In the genomic region with DNA sequence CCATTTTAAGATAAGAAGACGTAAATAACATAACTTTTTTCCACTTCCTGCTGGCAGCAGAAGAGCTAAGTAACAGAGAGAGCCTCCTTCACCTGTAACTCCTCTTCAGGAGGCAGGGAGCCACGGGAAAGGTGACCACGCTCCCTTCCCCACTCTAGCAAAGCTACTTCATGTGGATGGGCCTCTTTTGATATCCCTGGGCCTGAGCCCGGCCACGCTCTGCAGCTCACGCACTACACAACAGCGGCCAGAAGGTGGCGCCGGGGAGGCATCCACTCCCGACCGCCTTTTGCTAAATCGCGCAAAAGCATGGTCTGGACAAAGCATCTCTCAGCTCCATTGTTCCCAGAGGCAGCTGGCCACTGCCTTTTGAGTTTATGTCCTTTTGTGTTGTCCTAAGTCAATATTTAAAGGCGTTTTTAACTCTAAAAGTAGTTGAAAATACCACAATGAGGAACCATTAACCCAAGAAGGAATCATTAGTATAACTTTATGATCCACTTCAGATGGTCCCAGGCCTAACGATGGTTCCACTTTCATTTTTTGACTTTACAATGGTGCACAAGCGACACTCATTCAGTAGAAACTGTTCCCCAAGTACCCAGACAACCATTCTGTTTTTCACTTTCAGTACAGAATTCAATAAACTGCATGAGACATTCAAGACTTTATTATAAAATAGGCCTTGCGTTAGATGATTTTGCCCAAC, we compare ENCODE assay signal across 8 cellular contexts. TPM values are rescaled to one million over a fixed set of nuclear protein-coding genes. Genes with fewer than 3 reads are reported as not detected.
A peak's percentile ranks its signal among the peaks of the same experiment; 100 is the strongest.
DNase-seq lines count a peak whose midpoint lies in the region; ATAC-seq and TF ChIP-seq lines count a peak whose summit lies in the region.

No MANE protein-coding gene starts in this region.

- no peaks in the 10 kb centered on the region for H3K9me3 ChIP-seq in breast epithelium

- no peaks in the 10 kb centered on the region for H3K4me1 ChIP-seq in breast epithelium

- TF ChIP-seq POLR2A in breast epithelium (IDR thresholded peaks at IDR 0.05) = no peak

- no peaks in the 10 kb centered on the region for H3K36me3 ChIP-seq in breast epithelium
- H3K36me3 ChIP-seq in kidney epithelial cell (ENCODE audit: control insufficient read depth, insufficient read depth, low read length) = no peaks in the 10 kb centered on the region

- intact Hi-C loops in breast epithelium (cut with DNase I; ENCODE audit: low total_unique reads) = no loop called here

- H3K27ac ChIP-seq in breast epithelium = no peak overlapping the region

- peak; percentile 87 for ATAC-seq in GM19025 (IDR thresholded peaks at IDR 0.05; ENCODE audit: low read depth, unreplicated experiment)
- peak; percentile 91 for ATAC-seq in HG03135 (IDR thresholded peaks at IDR 0.05; ENCODE audit: unreplicated experiment)
- ATAC-seq in WTC11 = peak; percentile 98

- H3K36me3 Mint-ChIP-seq in WTC11 = peaks cover 27% of the 10 kb centered on the region

- H3K4me1 Mint-ChIP-seq in WTC11 = peaks cover 3% of the 10 kb centered on the region

- DNase-seq in AML-193 (lab: John Stamatoyannopoulos, UW) (peak; percentile 50 to 57), NCI-H2196 (lab: John Stamatoyannopoulos, UW; ENCODE audit: unreplicated experiment) (peak; percentile 90), WTC11 (ENCODE audit: low spot score) (peak; percentile 88), breast epithelium (ENCODE audit: low spot score in 2 of 2) (peak; percentile 56 to 86), kidney epithelial cell (ENCODE audit: low read depth) (no peak)
- DNase-seq in stimulated activated CD4-positive, alpha-beta T cell treated with anti-CD3 and anti-CD28 coated beads, Interleukin-1b, Interleukin-23, amount 100 ng/mL, for 48 hours = peak; percentile 76

- no peaks in the 10 kb centered on the region for H3K9me3 Mint-ChIP-seq in WTC11

- H3K27ac Mint-ChIP-seq in WTC11 = no peak overlapping the region

- no peak overlapping the region for H3K4me3 Mint-ChIP-seq in WTC11

- CTCF ChIA-PET in WTC11 (lab: Charles Lee) = interaction anchor here (0.6 to 1.9 kb wide), 46 partner anchors 8 to 510 kb away, joined by 3 to 38 read pairs (median 5); a partner anchor contains a TSS

- POLR2A ChIA-PET in WTC11 (lab: Charles Lee) = interaction anchor here (1.2 kb wide), 1 partner anchor 69 kb away, joined by 3 read pairs; a partner anchor contains a TSS

- no peaks in the 10 kb centered on the region for H3K27me3 Mint-ChIP-seq in WTC11 (ENCODE audit: low read depth)

- no peak overlapping the region for H3K4me3 ChIP-seq in breast epithelium
- H3K4me3 ChIP-seq in kidney epithelial cell (ENCODE audit: low read depth, low read length) = no peak overlapping the region

- H3K27me3 ChIP-seq in breast epithelium (no peaks in the 10 kb centered on the region), kidney epithelial cell (ENCODE audit: control insufficient read depth, insufficient read depth, low read length) (no peaks in the 10 kb centered on the region)

- TF ChIP-seq CTCF in WTC11 (IDR thresholded peaks at IDR 0.05) (peak; percentile 95), breast epithelium (IDR thresholded peaks at IDR 0.05) (peak; percentile 79 to 83 (median 81)), kidney epithelial cell (IDR thresholded peaks at IDR 0.05; ENCODE audit: insufficient read depth, low read length, poor library complexity, severe bottlenecking) (peak; percentile 96)

TF ChIP-seq in WTC11, 78 proteins besides CTCF, POLR2A, EP300 and RAD21:
- TF ChIP-seq PRRX2 (CRISPR knock-in tag; IDR thresholded peaks at IDR 0.05) = 0 out of 2 replicates have a peak, but pooled peaks have one; percentile 74
- TF ChIP-seq NFE2L1 (CRISPR knock-in tag; IDR thresholded peaks at IDR 0.05) = no peak
- no peak for TF ChIP-seq GTF2I (CRISPR knock-in tag; conservative IDR thresholded peaks at IDR 0.05)
- TF ChIP-seq, protein P1, sequence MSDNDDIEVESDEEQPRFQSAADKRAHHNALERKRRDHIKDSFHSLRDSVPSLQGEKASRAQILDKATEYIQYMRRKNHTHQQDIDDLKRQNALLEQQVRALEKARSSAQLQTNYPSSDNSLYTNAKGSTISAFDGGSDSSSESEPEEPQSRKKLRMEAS (CRISPR knock-in tag; IDR thresholded peaks at IDR 0.05) = peak; percentile 54; the same call in 1 of the 2 replicates

RNA-seq across cellular contexts. Expression of a gene that starts 23.6 kb away (rescaled TPM):
- total RNA-seq in WTC11 (2021) = 26.7 to 34.0 TPM (median 27.7 TPM) in 3 replicates
- 1 to 10 TPM; 8.2 to 9.4 (median 9.2) TPM for total RNA-seq in breast epithelium
- total RNA-seq in kidney epithelial cell = 7.7 and 7.8 TPM in 2 replicates

RNA-seq across cellular contexts. Expression of a gene that starts 34.0 kb away (rescaled TPM):
- total RNA-seq in WTC11 (2021) = 481 to 548 TPM (median 496 TPM) in 3 replicates
- total RNA-seq in breast epithelium = 100 to 1,000 TPM; 151 to 208 (median 180) TPM
- total RNA-seq in kidney epithelial cell = 442 and 506 TPM in 2 replicates

RNA-seq across cellular contexts. Expression of a gene that starts 34.4 kb away (rescaled TPM):
- total RNA-seq in WTC11 (2021) = 10.3 to 15.7 TPM (median 11.8 TPM) in 3 replicates
- total RNA-seq in breast epithelium = 10 to 100 TPM; 15.1 to 23.9 (median 15.7) TPM
- 16.9 and 51.2 TPM in 2 replicates for total RNA-seq in kidney epithelial cell
